Comparison of ENCODE assay signal across 28 cellular contexts in the genomic region with DNA sequence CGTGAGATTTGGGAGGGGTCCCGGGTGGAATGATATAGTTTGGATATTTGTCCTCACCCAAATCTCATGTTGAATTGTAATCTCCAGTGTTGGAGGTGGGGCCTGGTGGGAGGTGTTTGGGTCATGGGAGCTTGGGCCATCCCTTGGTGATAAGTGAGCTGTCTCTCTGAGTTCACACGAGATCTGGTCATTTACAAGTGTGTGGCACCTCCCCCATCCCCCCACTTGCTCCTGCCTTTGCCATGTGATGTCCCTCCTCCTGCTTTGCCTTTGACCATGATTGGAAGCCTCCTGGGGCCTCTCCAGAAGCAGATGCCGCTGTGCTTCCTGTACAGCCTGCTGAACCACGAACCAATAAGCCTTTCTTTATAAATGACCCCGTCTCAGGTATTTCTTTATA.
"Had no signal": no experiment of that assay in that cellular context is flagged by ENCODE, and none has a peak within 500 bp of the region (broad histone marks: within the 10 kb centered on the region; RNA-seq: fewer than 3 reads in every experiment).

No MANE protein-coding gene starts in this region.

- H3K4me3 ChIP-seq: body of pancreas, breast epithelium, PC-9 had no signal

- H3K4me3 Mint-ChIP-seq: activated CD4-positive, alpha-beta T cell treated with anti-CD3 and anti-CD28 coated beads, Interleukin-2, amount 10 ng/mL, durations not matched to agents 24 days and 14 days; activated CD8-positive, alpha-beta T cell treated with anti-CD3 and anti-CD28 coated beads, Interleukin-2, amount 10 ng/mL, durations not matched to agents 7 days and 5 days; activated naive CD4-positive, alpha-beta T cell treated with anti-CD3 and anti-CD28 coated beads, Interleukin-2, amount 50 U/mL, for 24 hours; activated naive CD8-positive, alpha-beta T cell treated with anti-CD3 and anti-CD28 coated beads, Interleukin-2, amount 10 ng/mL, durations not matched to agents 7 days and 5 days; activated T-cell treated with anti-CD3 and anti-CD28 coated beads, Interleukin-2, amount 50 U/mL, for 24 hours had no signal

- H3K27me3 Mint-ChIP-seq: activated CD4-positive, alpha-beta T cell treated with anti-CD3 and anti-CD28 coated beads, Interleukin-2, amount 10 ng/mL, durations not matched to agents 24 days and 14 days; activated naive CD4-positive, alpha-beta T cell treated with anti-CD3 and anti-CD28 coated beads, Interleukin-2, amount 50 U/mL, for 24 hours; activated T-cell treated with anti-CD3 and anti-CD28 coated beads, Interleukin-2, amount 50 U/mL, for 24 hours had no signal

- ATAC-seq: activated CD8-positive, alpha-beta T cell treated with anti-CD3 and anti-CD28 coated beads, Interleukin-2, amount 10 ng/mL, durations not matched to agents 7 days and 5 days; body of pancreas had no signal

- H3K36me3 ChIP-seq: breast epithelium had no signal

- H3K27ac Mint-ChIP-seq: activated CD4-positive, alpha-beta T cell treated with anti-CD3 and anti-CD28 coated beads, Interleukin-2, amount 10 ng/mL, durations not matched to agents 24 days and 14 days; activated CD8-positive, alpha-beta T cell treated with anti-CD3 and anti-CD28 coated beads, Interleukin-2, amount 10 ng/mL, durations not matched to agents 7 days and 5 days; activated naive CD4-positive, alpha-beta T cell treated with anti-CD3 and anti-CD28 coated beads, Interleukin-2, amount 50 U/mL, for 24 hours; activated naive CD8-positive, alpha-beta T cell treated with anti-CD3 and anti-CD28 coated beads, Interleukin-2, amount 10 ng/mL, durations not matched to agents 7 days and 5 days; activated T-cell treated with anti-CD3 and anti-CD28 coated beads, Interleukin-2, amount 50 U/mL, for 24 hours had no signal

- H3K9me3 ChIP-seq: body of pancreas had no signal

- DNase-seq: activated CD4-positive, alpha-beta T cell treated with anti-CD3 and anti-CD28 coated beads, Interleukin-2, amount 10 ng/mL, durations not matched to agents 24 days and 14 days; activated CD4-positive, alpha-beta T cell treated with anti-CD3 and anti-CD28 coated beads, Interleukin-2, amount 50 U/mL, for 48 hours; activated CD8-positive, alpha-beta T cell treated with anti-CD3 and anti-CD28 coated beads, Interleukin-2, amount 10 ng/mL, durations not matched to agents 7 days and 5 days; activated effector memory CD4-positive, alpha-beta T cell treated with Interleukin-2 at 50 U/mL for 16 hours; activated naive CD8-positive, alpha-beta T cell treated with anti-CD3 and anti-CD28 coated beads, Interleukin-2, amount 10 ng/mL, durations not matched to agents 7 days and 5 days; activated T-cell treated with anti-CD3 and anti-CD28 coated beads, Interleukin-2, amount 50 U/mL, for 24 hours; body of pancreas; caudate nucleus; cerebellar nuclear complex; NCI-H1092 treated with DMSO at 0.1 percent for 48 hours; NCI-H1417; NCI-H146; NCI-H187; NCI-H2029 treated with DMSO at 0.1 percent for 48 hours; NCI-H2107; NCI-H2171; NCI-H510A; NCI-H526; NCI-H748 treated with DMSO at 0.1 percent for 48 hours; NK-92 treated with Interleukin-12 subunit alpha and Interleukin-12 subunit beta, amount 100 ng/mL, for 24 hours; PC-9; Right ventricle myocardium superior; SW 1271; T-helper 1 cell; T-helper 2 cell; T-helper 9 cell had no signal

- H3K4me1 ChIP-seq: body of pancreas had no signal

- H3K27me3 ChIP-seq: body of pancreas, breast epithelium had no signal

- H3K27ac ChIP-seq: body of pancreas, breast epithelium, PC-9 had no signal
